In the genomic region with DNA sequence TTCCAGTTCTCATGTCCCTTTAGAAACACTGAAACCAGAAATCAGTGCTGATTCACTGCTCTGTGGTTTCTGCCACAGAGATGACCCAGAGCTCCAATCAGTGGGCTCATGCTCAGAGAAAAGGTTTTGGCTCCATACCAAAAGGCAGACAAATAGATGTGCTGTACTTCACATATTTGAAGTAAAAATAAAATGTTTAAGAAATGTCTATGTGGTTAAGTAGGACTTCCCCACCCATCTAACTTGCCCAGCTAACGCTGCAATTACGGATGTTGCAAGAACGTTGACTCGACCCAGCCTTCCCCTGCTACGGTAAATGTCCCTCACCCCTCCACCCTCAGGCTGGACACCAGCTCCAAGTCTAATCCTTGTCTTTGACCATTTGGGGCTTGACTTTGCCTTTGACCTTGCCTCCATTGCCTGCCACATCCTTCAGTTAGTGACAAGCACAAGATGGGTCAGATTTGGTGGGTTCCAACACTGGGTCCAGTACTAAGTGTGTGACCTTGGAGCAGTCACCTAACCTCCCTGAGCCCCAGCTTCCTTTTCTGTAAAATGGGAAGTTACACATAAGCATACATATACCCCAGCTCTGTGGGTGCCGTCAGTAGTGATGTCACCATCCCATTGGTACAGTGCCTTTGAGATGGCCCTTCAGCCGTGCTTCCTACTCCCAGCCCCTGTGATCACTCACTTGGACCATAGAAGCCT, we compare ENCODE assay signal across 9 cellular contexts.
DNase-seq lines count a peak whose midpoint lies in the region; ATAC-seq lines count a peak whose summit lies in the region.
"Had no signal": no experiment of that assay in that cellular context is flagged by ENCODE, and none has a peak within 500 bp of the region (broad histone marks: within the 10 kb centered on the region; RNA-seq: fewer than 3 reads in every experiment).

No MANE protein-coding gene starts in this region.

- no peak overlapping the region for H3K27ac Mint-ChIP-seq in T-helper 17 cell
- peak overlapping the region; percentile 59 for H3K27ac Mint-ChIP-seq in stimulated activated naive B cell treated with anti-CD40 and anti-IgM and Interleukin-4, amounts not matched to agents 10 μg/mL and 1 μg/mL and 100 μg/mL, for 72 hours
- H3K27ac Mint-ChIP-seq in activated CD8-positive, alpha-beta T cell treated with anti-CD3 and anti-CD28 coated beads, Interleukin-2, amount 10 ng/mL, durations not matched to agents 7 days and 5 days, result no peak overlapping the region

- H3K27me3 Mint-ChIP-seq in T-helper 17 cell, result peaks cover 62% of the 10 kb centered on the region
- H3K27me3 Mint-ChIP-seq in stimulated activated naive B cell treated with anti-CD40 and anti-IgM and Interleukin-4, amounts not matched to agents 10 μg/mL and 1 μg/mL and 100 μg/mL, for 72 hours, result peaks cover 24 to 28% of the 10 kb centered on the region in 2 donors
- peaks cover 18% of the 10 kb centered on the region for H3K27me3 Mint-ChIP-seq in activated CD8-positive, alpha-beta T cell treated with anti-CD3 and anti-CD28 coated beads, Interleukin-2, amount 10 ng/mL, durations not matched to agents 7 days and 5 days (ENCODE audit: low read depth)

- H3K9me3 ChIP-seq in T-helper 17 cell (ENCODE audit: control insufficient read depth, low read length, poor library complexity, severe bottlenecking), result no peaks in the 10 kb centered on the region

- intact Hi-C loops in left cardiac atrium (cut with DNase I), result loop anchor here (5.0 to 10.0 kb wide), 2 partner anchors 265 to 267 kb away; no protein-coding TSS in a partner anchor

- POLR2A ChIA-PET in activated CD8-positive, alpha-beta T cell treated with anti-CD3 and anti-CD28 coated beads, Interleukin-2, amount 10 ng/mL, durations not matched to agents 7 days and 5 days (lab: Charles Lee), result interaction anchor here (0.5 kb wide), 1 partner anchor 1094 kb away, joined by 3 read pairs; no protein-coding TSS in a partner anchor

- CTCF ChIA-PET in activated CD8-positive, alpha-beta T cell treated with anti-CD3 and anti-CD28 coated beads, Interleukin-2, amount 10 ng/mL, durations not matched to agents 7 days and 5 days (lab: Charles Lee), result interaction anchor here (2.1 to 9.8 kb wide), 2 partner anchors 396 to 406 kb away, joined by 11 to 155 read pairs; no protein-coding TSS in a partner anchor

- H3K4me1 Mint-ChIP-seq in T-helper 17 cell, result peaks cover 18% of the 10 kb centered on the region
- peaks cover 28 to 47% of the 10 kb centered on the region in 2 donors for H3K4me1 Mint-ChIP-seq in stimulated activated naive B cell treated with anti-CD40 and anti-IgM and Interleukin-4, amounts not matched to agents 10 μg/mL and 1 μg/mL and 100 μg/mL, for 72 hours
- H3K4me1 Mint-ChIP-seq in activated CD8-positive, alpha-beta T cell treated with anti-CD3 and anti-CD28 coated beads, Interleukin-2, amount 10 ng/mL, durations not matched to agents 7 days and 5 days (ENCODE audit: low read depth), result peaks cover 8% of the 10 kb centered on the region
- H3K4me1 Mint-ChIP-seq: central memory CD8-positive, alpha-beta T cell had no signal

- DNase-seq in GOT3 (lab: John Stamatoyannopoulos, UW), result peak; percentile 68
- DNase-seq in T-helper 17 cell, result no peak
- no peak for DNase-seq in left cardiac atrium
- no peak for DNase-seq in stimulated activated naive B cell treated with anti-CD40 and anti-IgM and Interleukin-4, amounts not matched to agents 10 μg/mL and 1 μg/mL and 100 μg/mL, for 72 hours
- DNase-seq in SHP77 treated with DMSO at 0.1 percent for 48 hours (lab: John Stamatoyannopoulos, UW), result no peak
- no peak for DNase-seq in DMS79 (lab: John Stamatoyannopoulos, UW)
- no peak for DNase-seq in activated CD8-positive, alpha-beta T cell treated with anti-CD3 and anti-CD28 coated beads, Interleukin-2, amount 10 ng/mL, durations not matched to agents 7 days and 5 days

- H3K9me3 Mint-ChIP-seq in stimulated activated naive B cell treated with anti-CD40 and anti-IgM and Interleukin-4, amounts not matched to agents 10 μg/mL and 1 μg/mL and 100 μg/mL, for 72 hours, result no peaks in the 10 kb centered on the region
- H3K9me3 Mint-ChIP-seq in activated CD8-positive, alpha-beta T cell treated with anti-CD3 and anti-CD28 coated beads, Interleukin-2, amount 10 ng/mL, durations not matched to agents 7 days and 5 days (ENCODE audit: insufficient read depth), result no peaks in the 10 kb centered on the region
- H3K9me3 Mint-ChIP-seq: central memory CD8-positive, alpha-beta T cell had no signal

- H3K36me3 Mint-ChIP-seq in T-helper 17 cell (ENCODE audit: low read depth), result peaks cover 2% of the 10 kb centered on the region
- H3K36me3 Mint-ChIP-seq in stimulated activated naive B cell treated with anti-CD40 and anti-IgM and Interleukin-4, amounts not matched to agents 10 μg/mL and 1 μg/mL and 100 μg/mL, for 72 hours, result no peaks in the 10 kb centered on the region
- no peaks in the 10 kb centered on the region for H3K36me3 Mint-ChIP-seq in activated CD8-positive, alpha-beta T cell treated with anti-CD3 and anti-CD28 coated beads, Interleukin-2, amount 10 ng/mL, durations not matched to agents 7 days and 5 days (ENCODE audit: low read depth)

- H3K4me3 Mint-ChIP-seq in T-helper 17 cell, result no peak overlapping the region
- H3K4me3 Mint-ChIP-seq in stimulated activated naive B cell treated with anti-CD40 and anti-IgM and Interleukin-4, amounts not matched to agents 10 μg/mL and 1 μg/mL and 100 μg/mL, for 72 hours, result no peak overlapping the region
- no peak overlapping the region for H3K4me3 Mint-ChIP-seq in activated CD8-positive, alpha-beta T cell treated with anti-CD3 and anti-CD28 coated beads, Interleukin-2, amount 10 ng/mL, durations not matched to agents 7 days and 5 days
- H3K4me3 Mint-ChIP-seq: central memory CD8-positive, alpha-beta T cell had no signal

- ATAC-seq in T-helper 17 cell, result peak; percentile 32
- peak; percentile 21 to 33 for ATAC-seq in left cardiac atrium
- peak; percentile 38 to 56 for ATAC-seq in stimulated activated naive B cell treated with anti-CD40 and anti-IgM and Interleukin-4, amounts not matched to agents 10 μg/mL and 1 μg/mL and 100 μg/mL, for 72 hours (replicated peaks)
- ATAC-seq in HG02759 (IDR thresholded peaks at IDR 0.05; ENCODE audit: unreplicated experiment), result no peak
- no peak for ATAC-seq in activated CD8-positive, alpha-beta T cell treated with anti-CD3 and anti-CD28 coated beads, Interleukin-2, amount 10 ng/mL, durations not matched to agents 7 days and 5 days

Comparison
In these comparisons a context has a peak if more than half of its experiments do, and no peak if none do; other contexts are left out.
1. ATAC-seq: peak in T-helper 17 cell (single experiment), left cardiac atrium (2 of 2) and stimulated activated naive B cell treated with anti-CD40 and anti-IgM and Interleukin-4, amounts not matched to agents 10 μg/mL and 1 μg/mL and 100 μg/mL, for 72 hours (2 of 2); none in HG02759 (single experiment) and activated CD8-positive, alpha-beta T cell treated with anti-CD3 and anti-CD28 coated beads, Interleukin-2, amount 10 ng/mL, durations not matched to agents 7 days and 5 days (single experiment).